In genomic region chr14:42224053-42224888, GRCh38 we compare ENCODE assay signal across 8 cellular contexts.
DNase-seq lines count a peak whose midpoint lies in the region; ATAC-seq and TF ChIP-seq lines count a peak whose summit lies in the region.

No MANE protein-coding gene starts in this region.

- no peak overlapping the region for H3K4me3 ChIP-seq in GM12875 (ENCODE audit: low read depth, low read length)
- no peak overlapping the region for H3K4me3 ChIP-seq in CD8-positive, alpha-beta memory T cell (ENCODE audit: low read length)

- no peaks in the 10 kb centered on the region for H3K9me3 ChIP-seq in CD8-positive, alpha-beta memory T cell (ENCODE audit: low read length)

- H3K4me1 ChIP-seq in CD8-positive, alpha-beta memory T cell (ENCODE audit: insufficient read depth, low read length): no peaks in the 10 kb centered on the region

- H3K27ac Mint-ChIP-seq in WTC11: no peak overlapping the region
- no peak overlapping the region for H3K27ac Mint-ChIP-seq in progenitor cell of endocrine pancreas
- H3K27ac Mint-ChIP-seq in CD8-positive, alpha-beta memory T cell: no peak overlapping the region

- H3K27me3 Mint-ChIP-seq in WTC11 (ENCODE audit: low read depth): no peaks in the 10 kb centered on the region
- no peaks in the 10 kb centered on the region for H3K27me3 Mint-ChIP-seq in progenitor cell of endocrine pancreas
- no peaks in the 10 kb centered on the region for H3K27me3 Mint-ChIP-seq in CD8-positive, alpha-beta memory T cell

- no peaks in the 10 kb centered on the region for H3K36me3 ChIP-seq in CD8-positive, alpha-beta memory T cell (ENCODE audit: insufficient read depth, low read length)

- H3K27ac ChIP-seq in CD8-positive, alpha-beta memory T cell (ENCODE audit: low read depth, low read length): no peak overlapping the region

- intact Hi-C loops in Right ventricle myocardium superior (cut with DNase I): no loop called here

- H3K4me1 Mint-ChIP-seq in WTC11 (peaks cover 14% of the 10 kb centered on the region), progenitor cell of endocrine pancreas (ENCODE audit: low read depth) (peaks cover 5% of the 10 kb centered on the region)
- no peaks in the 10 kb centered on the region for H3K4me1 Mint-ChIP-seq in CD8-positive, alpha-beta memory T cell

- no peaks in the 10 kb centered on the region for H3K27me3 ChIP-seq in CD8-positive, alpha-beta memory T cell (ENCODE audit: insufficient read depth, low read length, poor library complexity, severe bottlenecking)

- H3K9me3 Mint-ChIP-seq in WTC11 (peaks cover 26% of the 10 kb centered on the region), progenitor cell of endocrine pancreas (ENCODE audit: low read depth) (peaks cover 5% of the 10 kb centered on the region)
- peaks cover 0 to 15% (median 4%) of the 10 kb centered on the region in 5 donors for H3K9me3 Mint-ChIP-seq in CD8-positive, alpha-beta memory T cell

- TF ChIP-seq CTCF in GM12875 (IDR thresholded peaks at IDR 0.05; ENCODE audit: borderline replicate concordance, insufficient read depth, low read depth, low read length) (peak; percentile 51; the same call in 1 of the 2 replicates), WTC11 (IDR thresholded peaks at IDR 0.05) (peak; percentile 82), progenitor cell of endocrine pancreas (IDR thresholded peaks at IDR 0.05; ENCODE audit: unreplicated experiment) (peak; percentile 92)

- DNase-seq in AG08396 (ENCODE audit: low spot score) (peak; percentile 45), NCI-H2107 (lab: John Stamatoyannopoulos, UW) (peak; percentile 74), WTC11 (ENCODE audit: low spot score) (peak; percentile 85), Right ventricle myocardium superior (no peak), progenitor cell of endocrine pancreas (ENCODE audit: low spot score, unreplicated experiment) (peak; percentile 69)
- no peak for DNase-seq in CD8-positive, alpha-beta memory T cell

- POLR2A ChIA-PET in WTC11 (lab: Charles Lee): no interaction called here
- POLR2A ChIA-PET in CD8-positive, alpha-beta memory T cell (lab: Charles Lee): no interaction called here

- H3K36me3 Mint-ChIP-seq in WTC11: peaks cover 6% of the 10 kb centered on the region; the same call in 1 of the 2 replicates
- H3K36me3 Mint-ChIP-seq in progenitor cell of endocrine pancreas (ENCODE audit: insufficient read depth): no peaks in the 10 kb centered on the region
- no peaks in the 10 kb centered on the region for H3K36me3 Mint-ChIP-seq in CD8-positive, alpha-beta memory T cell

- ATAC-seq in WTC11 (peak; percentile 70), Right ventricle myocardium superior (ENCODE audit: poor library complexity) (peak; percentile 89), HG03342 (IDR thresholded peaks at IDR 0.05; ENCODE audit: unreplicated experiment) (no peak)

- no peak overlapping the region for H3K4me3 Mint-ChIP-seq in WTC11
- H3K4me3 Mint-ChIP-seq in progenitor cell of endocrine pancreas (ENCODE audit: low read depth): no peak overlapping the region
- no peak overlapping the region for H3K4me3 Mint-ChIP-seq in CD8-positive, alpha-beta memory T cell

- CTCF ChIA-PET in WTC11 (lab: Charles Lee): interaction anchor here (0.6 kb wide), 1 partner anchor 574 kb away, joined by 3 read pairs; no protein-coding TSS in a partner anchor
- CTCF ChIA-PET in CD8-positive, alpha-beta memory T cell (lab: Charles Lee): no interaction called here

TF ChIP-seq in WTC11, 78 proteins besides CTCF, POLR2A, EP300 and RAD21:
- TF ChIP-seq MYBL2 (CRISPR knock-in tag; IDR thresholded peaks at IDR 0.05) (no peak), TP53 (CRISPR knock-in tag; IDR thresholded peaks at IDR 0.05) (no peak), ETV6 (CRISPR knock-in tag; IDR thresholded peaks at IDR 0.05) (no peak), E2F5 (CRISPR knock-in tag; IDR thresholded peaks at IDR 0.05) (no peak), MLX (CRISPR knock-in tag; IDR thresholded peaks at IDR 0.05) (no peak), CREM (CRISPR knock-in tag; IDR thresholded peaks at IDR 0.05) (no peak), ZNF416 (CRISPR knock-in tag; IDR thresholded peaks at IDR 0.05) (no peak), CBFB (CRISPR knock-in tag; IDR thresholded peaks at IDR 0.05; ENCODE audit: low read depth) (no peak), TCF7 (CRISPR knock-in tag; IDR thresholded peaks at IDR 0.05; ENCODE audit: low read depth) (no peak)
- TF ChIP-seq, protein P1, sequence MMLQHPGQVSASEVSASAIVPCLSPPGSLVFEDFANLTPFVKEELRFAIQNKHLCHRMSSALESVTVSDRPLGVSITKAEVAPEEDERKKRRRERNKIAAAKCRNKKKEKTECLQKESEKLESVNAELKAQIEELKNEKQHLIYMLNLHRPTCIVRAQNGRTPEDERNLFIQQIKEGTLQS (CRISPR knock-in tag; conservative IDR thresholded peaks at IDR 0.05): no peak
- TF ChIP-seq, protein P2, sequence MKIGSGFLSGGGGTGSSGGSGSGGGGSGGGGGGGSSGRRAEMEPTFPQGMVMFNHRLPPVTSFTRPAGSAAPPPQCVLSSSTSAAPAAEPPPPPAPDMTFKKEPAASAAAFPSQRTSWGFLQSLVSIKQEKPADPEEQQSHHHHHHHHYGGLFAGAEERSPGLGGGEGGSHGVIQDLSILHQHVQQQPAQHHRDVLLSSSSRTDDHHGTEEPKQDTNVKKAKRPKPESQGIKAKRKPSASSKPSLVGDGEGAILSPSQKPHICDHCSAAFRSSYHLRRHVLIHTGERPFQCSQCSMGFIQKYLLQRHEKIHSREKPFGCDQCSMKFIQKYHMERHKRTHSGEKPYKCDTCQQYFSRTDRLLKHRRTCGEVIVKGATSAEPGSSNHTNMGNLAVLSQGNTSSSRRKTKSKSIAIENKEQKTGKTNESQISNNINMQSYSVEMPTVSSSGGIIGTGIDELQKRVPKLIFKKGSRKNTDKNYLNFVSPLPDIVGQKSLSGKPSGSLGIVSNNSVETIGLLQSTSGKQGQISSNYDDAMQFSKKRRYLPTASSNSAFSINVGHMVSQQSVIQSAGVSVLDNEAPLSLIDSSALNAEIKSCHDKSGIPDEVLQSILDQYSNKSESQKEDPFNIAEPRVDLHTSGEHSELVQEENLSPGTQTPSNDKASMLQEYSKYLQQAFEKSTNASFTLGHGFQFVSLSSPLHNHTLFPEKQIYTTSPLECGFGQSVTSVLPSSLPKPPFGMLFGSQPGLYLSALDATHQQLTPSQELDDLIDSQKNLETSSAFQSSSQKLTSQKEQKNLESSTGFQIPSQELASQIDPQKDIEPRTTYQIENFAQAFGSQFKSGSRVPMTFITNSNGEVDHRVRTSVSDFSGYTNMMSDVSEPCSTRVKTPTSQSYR (CRISPR knock-in tag; IDR thresholded peaks at IDR 0.05): no peak
- TF ChIP-seq, protein P3, sequence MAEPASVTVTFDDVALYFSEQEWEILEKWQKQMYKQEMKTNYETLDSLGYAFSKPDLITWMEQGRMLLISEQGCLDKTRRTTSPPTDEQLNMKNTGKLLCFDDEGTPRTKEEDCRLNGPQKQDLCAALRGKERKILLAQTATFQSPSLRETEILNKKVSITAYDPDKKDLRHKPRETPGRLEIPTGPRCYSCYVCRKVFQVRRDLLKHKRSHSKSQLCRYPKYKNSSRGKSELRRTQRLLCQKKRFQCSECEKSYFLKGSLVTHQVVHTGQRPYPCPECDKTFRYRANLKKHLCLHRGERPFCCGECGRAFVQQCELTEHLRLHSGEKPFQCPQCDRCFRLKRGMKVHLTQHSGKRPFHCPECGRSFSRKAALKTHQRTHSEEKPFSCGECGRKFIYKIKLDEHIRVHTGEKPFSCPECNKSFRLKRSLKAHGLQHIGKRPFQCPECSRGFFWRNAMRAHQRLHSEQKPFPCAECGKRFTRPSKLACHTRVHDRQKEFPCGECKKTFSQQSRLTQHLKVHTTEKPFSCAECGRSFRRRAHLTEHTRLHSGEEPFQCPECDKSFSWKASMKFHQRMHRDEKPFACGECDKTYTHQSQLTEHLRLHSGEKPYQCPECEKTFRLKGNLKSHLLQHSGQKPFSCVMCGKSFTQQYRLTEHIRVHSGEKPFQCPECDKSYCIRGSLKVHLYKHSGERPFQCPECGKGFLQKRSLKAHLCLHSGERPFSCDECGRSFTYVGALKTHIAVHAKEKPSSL (CRISPR knock-in tag; conservative IDR thresholded peaks at IDR 0.05): no peak
TF ChIP-seq in WTC11: peak in this region for 0.

Comparison
In these comparisons a context has a peak if more than half of its experiments do, and no peak if none do; other contexts are left out.
1. DNase-seq: peak in AG08396 (single experiment), NCI-H2107 (single experiment), WTC11 (single experiment) and progenitor cell of endocrine pancreas (single experiment); none in Right ventricle myocardium superior (single experiment) and CD8-positive, alpha-beta memory T cell (0 of 5).
2. Peak in every context shown above with its lines, with median percentiles within 50 percentile points of each other: CTCF ChIP-seq.